In the genomic region with DNA sequence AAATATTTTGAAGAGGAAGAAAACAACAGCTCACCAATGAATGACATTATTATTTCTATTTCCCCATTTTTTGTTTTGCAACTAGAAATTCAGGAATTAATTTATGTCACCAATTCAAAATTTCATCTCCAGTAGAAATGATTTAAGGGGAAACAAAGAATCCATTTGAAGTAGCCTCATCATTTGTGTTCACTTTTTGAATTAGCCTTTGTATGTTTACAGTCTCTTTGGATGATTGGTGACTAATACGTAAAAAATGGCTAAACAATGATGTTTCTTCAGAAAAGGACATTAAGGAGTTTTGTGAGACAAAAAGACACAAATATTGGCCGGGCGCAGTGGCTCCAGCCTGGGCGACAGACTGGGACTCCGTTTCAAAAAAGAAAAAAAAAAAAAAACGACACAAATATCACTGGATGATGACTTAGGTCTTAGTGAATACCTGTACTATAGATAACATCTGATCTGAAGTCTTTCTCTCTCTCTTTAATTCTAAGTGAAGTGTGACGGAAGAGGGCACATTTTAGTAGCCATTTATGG, we compare ENCODE assay signal across 12 cellular contexts.
DNase-seq lines count a peak whose midpoint lies in the region; ATAC-seq and TF ChIP-seq lines count a peak whose summit lies in the region.
"Had no signal": no experiment of that assay in that cellular context is flagged by ENCODE, and none has a peak within 500 bp of the region (broad histone marks: within the 10 kb centered on the region; RNA-seq: fewer than 3 reads in every experiment).

No MANE protein-coding gene starts in this region.

- no peaks in the 10 kb centered on the region for H3K36me3 ChIP-seq in SJCRH30

- TF ChIP-seq CTCF in H9 (conservative IDR thresholded peaks at IDR 0.05) (no peak), glutamatergic neuron (IDR thresholded peaks at IDR 0.05; ENCODE audit: partially characterized antibody, unreplicated experiment) (no peak)

- no peaks in the 10 kb centered on the region for H3K27me3 Mint-ChIP-seq in H9 (ENCODE audit: low read depth)
- no peaks in the 10 kb centered on the region for H3K27me3 Mint-ChIP-seq in glutamatergic neuron (ENCODE audit: unreplicated experiment)
- H3K27me3 Mint-ChIP-seq: B cell; CD4-positive, alpha-beta T cell had no signal

- no peak overlapping the region for H3K9ac ChIP-seq in H9 (ENCODE audit: extremely low read depth, insufficient read length, low read length)

- H3K4ac ChIP-seq in H9 (ENCODE audit: low read depth, low read length): no peak overlapping the region

- no peaks in the 10 kb centered on the region for H3K27me3 ChIP-seq in H9 (ENCODE audit: insufficient read depth, low read length)
- no peaks in the 10 kb centered on the region for H3K27me3 ChIP-seq in SJCRH30

- H3K18ac ChIP-seq in H9 (ENCODE audit: insufficient read length, low read depth, low read length): no peak overlapping the region

- no peak overlapping the region for H3K23ac ChIP-seq in H9 (ENCODE audit: insufficient read length, low read depth, low read length)

- no peak overlapping the region for H2AK5ac ChIP-seq in H9 (ENCODE audit: insufficient read length, low read length)

- DNase-seq in COLO829 (ENCODE audit: low spot score) (peak; percentile 92), H9 (no peak), SK-MEL-5 (ENCODE audit: low read depth, low spot score) (peak; percentile 74), glutamatergic neuron (no peak), SJCRH30 (no peak), activated gamma-delta T cell treated with Interleukin-2 at 50 U/mL for 16 hours (no peak), caudate nucleus (lab: John Stamatoyannopoulos, UW) (no peak)
- DNase-seq: CD4-positive, alpha-beta T cell; COR-L47 had no signal

- no peak overlapping the region for H2BK12ac ChIP-seq in H9 (ENCODE audit: insufficient read length, low read depth, low read length)

- H3K9me3 Mint-ChIP-seq in H9 (peaks cover 0 to 2% of the 10 kb centered on the region in 2 experiments; a peak in 1 of 5 replicates), glutamatergic neuron (ENCODE audit: unreplicated experiment) (no peaks in the 10 kb centered on the region)
- H3K9me3 Mint-ChIP-seq: CD4-positive, alpha-beta T cell; IgD-negative memory B cell had no signal

- H2AFZ ChIP-seq in H9 (ENCODE audit: low read length): no peak overlapping the region

- no peak overlapping the region for H3K56ac ChIP-seq in H9 (ENCODE audit: insufficient read length, low read depth, low read length)

- H3K4me3 Mint-ChIP-seq in H9 (no peak overlapping the region), glutamatergic neuron (ENCODE audit: unreplicated experiment) (no peak overlapping the region)
- H3K4me3 Mint-ChIP-seq: B cell; CD4-positive, alpha-beta T cell; IgD-negative memory B cell had no signal

- no peak overlapping the region for H3K4me3 ChIP-seq in SJCRH30

- H3K9me3 ChIP-seq in H9 (ENCODE audit: control insufficient read depth, low read depth, low read length) (no peaks in the 10 kb centered on the region), SJCRH30 (replicated peaks) (no peaks in the 10 kb centered on the region)

- TF ChIP-seq POLR2A in GM18505 (IDR thresholded peaks at IDR 0.05; ENCODE audit: borderline replicate concordance, extremely low read depth, insufficient read depth, insufficient read length): no peak

- no CpG with 5 or more reads among the region's 7 CpGs for WGBS in H9 (ENCODE audit: extremely low coverage, insufficient read length, low lambda C conversion rate)

- H3K27ac ChIP-seq in H9 (ENCODE audit: insufficient read length, low read depth, low read length) (no peak overlapping the region), SJCRH30 (no peak overlapping the region), caudate nucleus (ENCODE audit: low read depth, low read length) (no peak overlapping the region)

- no peaks in the 10 kb centered on the region for H3K36me3 Mint-ChIP-seq in H9 (ENCODE audit: insufficient read depth in 1 of 3, low read depth in 3 of 3)
- H3K36me3 Mint-ChIP-seq in glutamatergic neuron (ENCODE audit: unreplicated experiment): no peaks in the 10 kb centered on the region
- H3K36me3 Mint-ChIP-seq: IgD-negative memory B cell had no signal

- H3K79me1 ChIP-seq in H9 (ENCODE audit: insufficient read depth, low read depth, low read length, poor library complexity, severe bottlenecking): no peaks in the 10 kb centered on the region

- no peak overlapping the region for H2BK20ac ChIP-seq in H9 (ENCODE audit: low read depth, low read length, poor library complexity, severe bottlenecking)

- H2BK15ac ChIP-seq in H9 (ENCODE audit: low read depth, low read length): no peak overlapping the region

- in situ Hi-C loops in SK-MEL-5 (cut with HindIII; ENCODE audit: low pct_unique_long_range_greater_than_20kb, low sequenced_read_pairs): no loop called here

- H4K91ac ChIP-seq in H9 (ENCODE audit: insufficient read length, low read depth, low read length): no peak overlapping the region

- no peak overlapping the region for H3K4me2 ChIP-seq in H9 (ENCODE audit: insufficient read depth, insufficient read length, low read length)

- no peak overlapping the region for H2BK5ac ChIP-seq in H9 (ENCODE audit: insufficient read length, low read length)

- no peak overlapping the region for H3K14ac ChIP-seq in H9 (ENCODE audit: insufficient read depth, low read length)

- H3K79me2 ChIP-seq in H9 (ENCODE audit: insufficient read depth, low read length): no peaks in the 10 kb centered on the region

- H4K20me1 ChIP-seq in H9 (ENCODE audit: control insufficient read depth, insufficient read depth, insufficient read length): no peaks in the 10 kb centered on the region

- H3K27ac Mint-ChIP-seq in H9 (peak overlapping the region in 1 of 3 experiments; percentile 41; a peak in 1 of 7 replicates), glutamatergic neuron (ENCODE audit: unreplicated experiment) (peak overlapping the region; percentile 89)
- H3K27ac Mint-ChIP-seq: B cell; CD4-positive, alpha-beta T cell; IgD-negative memory B cell had no signal

- peak overlapping the region; percentile 6 for H2BK120ac ChIP-seq in H9 (ENCODE audit: low read depth, low read length, poor library complexity, severe bottlenecking)

- ATAC-seq in GM18505 (IDR thresholded peaks at IDR 0.05; ENCODE audit: unreplicated experiment): no peak

- H3K23me2 ChIP-seq in H9 (ENCODE audit: insufficient read length, low read depth, low read length, poor library complexity, severe bottlenecking): no peaks in the 10 kb centered on the region

- no peak overlapping the region for H4K8ac ChIP-seq in H9 (replicated peaks; ENCODE audit: insufficient read length, low read depth, low read length)

- no peak overlapping the region for H4K5ac ChIP-seq in H9 (ENCODE audit: insufficient read length, low read depth, low read length)

- H3K4me1 Mint-ChIP-seq in H9 (peaks cover 4 to 7% of the 10 kb centered on the region in 2 experiments), glutamatergic neuron (ENCODE audit: low read depth, unreplicated experiment) (peaks cover 31% of the 10 kb centered on the region)
- H3K4me1 Mint-ChIP-seq: B cell, IgD-negative memory B cell had no signal

- H3K4me1 ChIP-seq in H9 (ENCODE audit: insufficient read depth, low read length) (no peaks in the 10 kb centered on the region), SJCRH30 (no peaks in the 10 kb centered on the region)

- no peak overlapping the region for H3T11ph ChIP-seq in H9 (ENCODE audit: low read length)

Comparison
In these comparisons a context has a peak if more than half of its experiments do, and no peak if none do; other contexts are left out.
1. DNase-seq: peak in COLO829 (single experiment) and SK-MEL-5 (single experiment); none in H9 (single experiment), glutamatergic neuron (single experiment), SJCRH30 (0 of 2), activated gamma-delta T cell treated with Interleukin-2 at 50 U/mL for 16 hours (single experiment) and caudate nucleus (0 of 61).